In genomic region chr19:48913114-48913513, GRCh38 we compare ENCODE assay signal across 1 cellular context.
TF ChIP-seq lines count a peak whose summit lies in the region.

No MANE protein-coding gene starts in this region.

TF ChIP-seq in H1, 55 proteins besides CTCF, POLR2A, EP300 and RAD21:
- TF ChIP-seq SIX5 (IDR thresholded peaks at IDR 0.05; ENCODE audit: low read depth, low read length), result peak; percentile 96
- TF ChIP-seq KDM1A (IDR thresholded peaks at IDR 0.05; ENCODE audit: borderline replicate concordance, low read length), result no peak
- no peak for TF ChIP-seq USF2 (IDR thresholded peaks at IDR 0.05; ENCODE audit: low read length)
- TF ChIP-seq POLR2AphosphoS5 (IDR thresholded peaks at IDR 0.05; ENCODE audit: low read depth, low read length), result no peak
- TF ChIP-seq PHF8 (conservative IDR thresholded peaks at IDR 0.05; ENCODE audit: low read depth, low read length), result no peak
- TF ChIP-seq RXRA (IDR thresholded peaks at IDR 0.05; ENCODE audit: insufficient read depth, low read depth, low read length), result no peak
